8 cellular contexts compared by ENCODE assay signal in the genomic region with DNA sequence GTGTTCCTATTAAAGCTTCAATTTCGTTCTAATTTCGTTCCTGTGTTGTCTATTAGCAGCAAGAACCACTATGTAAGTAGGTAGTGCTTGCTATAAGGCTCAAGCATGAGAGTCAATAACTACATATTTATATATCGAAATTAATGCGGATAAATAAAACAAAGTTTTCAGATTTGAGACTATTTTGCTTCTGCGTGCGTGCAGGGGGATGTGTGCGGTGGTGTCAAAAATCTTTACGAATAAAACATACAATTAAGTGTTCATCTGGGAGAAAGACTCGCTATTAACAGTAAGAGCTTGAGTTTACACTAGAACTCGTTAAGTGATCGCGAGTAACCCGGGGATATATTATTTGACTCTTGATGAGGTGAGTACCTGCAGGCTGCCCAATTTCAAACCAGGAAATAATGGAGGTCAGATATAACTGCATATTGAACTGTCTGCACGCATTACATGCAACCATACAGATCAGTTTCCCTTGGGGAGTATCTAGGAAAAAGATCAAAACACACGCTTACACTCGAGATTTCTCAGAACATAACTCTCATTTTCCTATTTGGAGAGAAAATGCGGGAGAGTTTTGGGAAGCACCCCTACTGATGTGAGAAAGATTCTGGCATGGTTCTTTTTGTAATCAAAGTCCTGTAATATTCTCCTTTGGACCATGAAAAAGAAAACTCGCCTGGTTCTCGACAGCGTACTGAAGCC. TPM values are rescaled to one million over a fixed set of nuclear protein-coding genes. Genes with fewer than 3 reads are reported as not detected.
DNase-seq lines count a peak whose midpoint lies in the region; TF ChIP-seq lines count a peak whose summit lies in the region.

No MANE protein-coding gene starts in this region.

- H3K4me3 Mint-ChIP-seq in activated T-cell treated with anti-CD3 and anti-CD28 coated beads, Interleukin-2, amount 50 U/mL, for 24 hours = peak overlapping the region; percentile 99
- peak overlapping the region; percentile 98 for H3K4me3 Mint-ChIP-seq in type B pancreatic cell

- TF ChIP-seq POLR2A in lower leg skin (IDR thresholded peaks at IDR 0.05) = no peak

- TF ChIP-seq CTCF in cardiac fibroblast (IDR thresholded peaks at IDR 0.05; ENCODE audit: low read depth, low read length) (no peak), lower leg skin (IDR thresholded peaks at IDR 0.05) (no peak), type B pancreatic cell (conservative IDR thresholded peaks at IDR 0.05) (no peak)

- intact Hi-C loops in lower leg skin (cut with DNase I; ENCODE audit: low total_unique reads) = no loop called here

- peaks cover 36% of the 10 kb centered on the region for H3K4me1 Mint-ChIP-seq in activated T-cell treated with anti-CD3 and anti-CD28 coated beads, Interleukin-2, amount 50 U/mL, for 24 hours (ENCODE audit: low read depth)
- H3K4me1 Mint-ChIP-seq in type B pancreatic cell (ENCODE audit: unreplicated experiment) = peaks cover 24% of the 10 kb centered on the region

- H3K36me3 Mint-ChIP-seq in activated T-cell treated with anti-CD3 and anti-CD28 coated beads, Interleukin-2, amount 50 U/mL, for 24 hours (ENCODE audit: low read depth) = peaks cover 47% of the 10 kb centered on the region
- peaks cover 14% of the 10 kb centered on the region for H3K36me3 Mint-ChIP-seq in type B pancreatic cell

- H3K9me3 Mint-ChIP-seq in activated T-cell treated with anti-CD3 and anti-CD28 coated beads, Interleukin-2, amount 50 U/mL, for 24 hours = no peaks in the 10 kb centered on the region
- no peaks in the 10 kb centered on the region for H3K9me3 Mint-ChIP-seq in type B pancreatic cell

- H3K27ac Mint-ChIP-seq in activated T-cell treated with anti-CD3 and anti-CD28 coated beads, Interleukin-2, amount 50 U/mL, for 24 hours = peak overlapping the region; percentile 94
- H3K27ac Mint-ChIP-seq in type B pancreatic cell = peak overlapping the region; percentile 99

- no peak for DNase-seq in activated T-cell treated with anti-CD3 and anti-CD28 coated beads, Interleukin-2, amount 50 U/mL, for 24 hours
- no peak for DNase-seq in activated T-cell treated with anti-CD3 and anti-CD28 coated beads, Interleukin-2, amount 50 U/mL, for 48 hours
- DNase-seq in NCI-H1930 (lab: John Stamatoyannopoulos, UW) (peak; percentile 68 to 70), cardiac fibroblast (ENCODE audit: low read depth in 2 of 2) (no peak), lower leg skin (ENCODE audit: low spot score in 2 of 2) (no peak), type B pancreatic cell (ENCODE audit: extremely low spot score, unreplicated experiment) (no peak), OCI-M2 (lab: John Stamatoyannopoulos, UW; ENCODE audit: unreplicated experiment) (no peak), HK-2 (ENCODE audit: unreplicated experiment) (no peak)

- WGBS in lower leg skin, 2 donors = 6% methylated on average over 20 of the region's 20 CpGs

- H3K27me3 Mint-ChIP-seq in activated T-cell treated with anti-CD3 and anti-CD28 coated beads, Interleukin-2, amount 50 U/mL, for 24 hours = no peaks in the 10 kb centered on the region
- no peaks in the 10 kb centered on the region for H3K27me3 Mint-ChIP-seq in type B pancreatic cell

- H3K4me3 ChIP-seq in cardiac fibroblast (replicated peaks in 1 of 2; ENCODE audit: low read depth in 2 of 2, low read length in 2 of 2) (peak overlapping the region; percentile 88 to 93), lower leg skin (ENCODE audit: low read depth, poor library complexity, severe bottlenecking) (peak overlapping the region; percentile 75)

RNA-seq across cellular contexts. Expression of a gene that starts 0.8 kb away (rescaled TPM):
- total RNA-seq in lower leg skin (10 to 100 TPM; 46.9 to 77.4 (median 62.3) TPM), type B pancreatic cell (ENCODE audit: low replicate concordance) (63.5 and 101 TPM in 2 replicates)

RNA-seq across cellular contexts. Expression of a gene that starts 30.6 kb away (rescaled TPM):
- 10 to 100 TPM; 19.9 to 27.8 (median 24.3) TPM for total RNA-seq in lower leg skin
- total RNA-seq in type B pancreatic cell (ENCODE audit: low replicate concordance) = 14.3 and 22.0 TPM in 2 replicates

RNA-seq across cellular contexts. Expression of a gene that starts 46.6 kb away (rescaled TPM):
- total RNA-seq in lower leg skin (10 to 100 TPM; 20.3 to 44.7 (median 26.5) TPM), type B pancreatic cell (ENCODE audit: low replicate concordance) (6.3 and 14.3 TPM in 2 replicates)

RNA-seq across cellular contexts. Expression of a gene that starts 46.7 kb away (rescaled TPM):
- 1 to 10 TPM; 3.2 to 7.8 (median 6.3) TPM for total RNA-seq in lower leg skin
- total RNA-seq in type B pancreatic cell (ENCODE audit: low replicate concordance) = 7.4 and 11.6 TPM in 2 replicates

Comparison
In these comparisons a context has a peak if more than half of its experiments do, and no peak if none do; other contexts are left out.
1. DNase-seq: peak in NCI-H1930 (2 of 2); none in activated T-cell treated with anti-CD3 and anti-CD28 coated beads, Interleukin-2, amount 50 U/mL, for 24 hours (single experiment), activated T-cell treated with anti-CD3 and anti-CD28 coated beads, Interleukin-2, amount 50 U/mL, for 48 hours (0 of 2), cardiac fibroblast (0 of 2), lower leg skin (0 of 2), type B pancreatic cell (single experiment), OCI-M2 (single experiment) and HK-2 (single experiment).